ENCODE assay signal across 8 cellular contexts in genomic region chr9:97804059-97804365, GRCh38. TPM values are rescaled to one million over a fixed set of nuclear protein-coding genes. Genes with fewer than 3 reads are reported as not detected.
DNase-seq lines count a peak whose midpoint lies in the region; ATAC-seq and TF ChIP-seq lines count a peak whose summit lies in the region.

No MANE protein-coding gene starts in this region.

- no peak overlapping the region for H3K9ac ChIP-seq in skeletal muscle satellite cell (ENCODE audit: low read depth, low read length)

- POLR2A ChIA-PET in T-cell (lab: Charles Lee), result no interaction called here

- no peak for DNase-seq in HFF-Myc (ENCODE audit: extremely low read depth, low read depth)
- DNase-seq in T-cell, result no peak
- DNase-seq in glutamatergic neuron, result no peak
- DNase-seq in tibial artery, result no peak
- DNase-seq in lower leg skin (ENCODE audit: low spot score in 2 of 2), result no peak

- H3K9me3 Mint-ChIP-seq in T-cell (no peaks in the 10 kb centered on the region), glutamatergic neuron (ENCODE audit: unreplicated experiment) (peaks cover 5% of the 10 kb centered on the region)

- peaks cover 5 to 20% (median 10%) of the 10 kb centered on the region in 3 donors for H3K4me1 Mint-ChIP-seq in T-cell
- H3K4me1 Mint-ChIP-seq in glutamatergic neuron (ENCODE audit: low read depth, unreplicated experiment), result peaks cover 4% of the 10 kb centered on the region

- H3K27ac Mint-ChIP-seq in T-cell (peak overlapping the region; percentile 73), glutamatergic neuron (ENCODE audit: unreplicated experiment) (peak overlapping the region; percentile 57)

- H3K9me3 ChIP-seq in skeletal muscle satellite cell (replicated peaks; ENCODE audit: low read length), result no peaks in the 10 kb centered on the region
- H3K9me3 ChIP-seq in tibial artery, result no peaks in the 10 kb centered on the region

- 66 to 76% methylated on average over 5 of the region's 5 CpGs for WGBS in lower leg skin, 2 donors

- H3K4me3 Mint-ChIP-seq in T-cell (peak overlapping the region; percentile 75 to 81 (median 80)), glutamatergic neuron (ENCODE audit: unreplicated experiment) (peak overlapping the region; percentile 86)

- peaks cover 49% of the 10 kb centered on the region for H3K27me3 ChIP-seq in skeletal muscle satellite cell (ENCODE audit: control insufficient read depth, insufficient read depth, low read length)
- peaks cover 6 to 36% of the 10 kb centered on the region in 2 donors for H3K27me3 ChIP-seq in tibial artery

- no peaks in the 10 kb centered on the region for H3K36me3 Mint-ChIP-seq in T-cell
- peaks cover 3% of the 10 kb centered on the region for H3K36me3 Mint-ChIP-seq in glutamatergic neuron (ENCODE audit: unreplicated experiment)

- H3K36me3 ChIP-seq in skeletal muscle satellite cell (ENCODE audit: insufficient read depth, low read length) (no peaks in the 10 kb centered on the region), tibial artery (no peaks in the 10 kb centered on the region)

- no peak for TF ChIP-seq POLR2A in lower leg skin (IDR thresholded peaks at IDR 0.05)

- peak overlapping the region; percentile 78 for H3K4me2 ChIP-seq in skeletal muscle satellite cell (ENCODE audit: low read length)

- no peak for TF ChIP-seq CTCF in HFF-Myc (IDR thresholded peaks at IDR 0.05; ENCODE audit: low read depth, low read length, missing control alignments)
- TF ChIP-seq CTCF in glutamatergic neuron (IDR thresholded peaks at IDR 0.05; ENCODE audit: partially characterized antibody, unreplicated experiment), result no peak
- TF ChIP-seq CTCF in tibial artery (IDR thresholded peaks at IDR 0.05), result no peak
- TF ChIP-seq CTCF in lower leg skin (IDR thresholded peaks at IDR 0.05), result no peak

- no peak for ATAC-seq in T-cell (replicated peaks in 1 of 4)
- ATAC-seq in GM21786 (IDR thresholded peaks at IDR 0.05; ENCODE audit: unreplicated experiment), result no peak
- no peak for ATAC-seq in HG02981 (IDR thresholded peaks at IDR 0.05; ENCODE audit: unreplicated experiment)

- H3K27me3 Mint-ChIP-seq in T-cell, result peaks cover 15 to 21% of the 10 kb centered on the region in 2 donors
- H3K27me3 Mint-ChIP-seq in glutamatergic neuron (ENCODE audit: unreplicated experiment), result peaks cover 8% of the 10 kb centered on the region

- CTCF ChIA-PET in T-cell (lab: Charles Lee), result no interaction called here

- H3K4me1 ChIP-seq in skeletal muscle satellite cell (ENCODE audit: control insufficient read depth, insufficient read depth, low read length), result peaks cover 6% of the 10 kb centered on the region
- H3K4me1 ChIP-seq in tibial artery, result peaks cover 0 to 8% (median 6%) of the 10 kb centered on the region in 4 donors

- H3K4me3 ChIP-seq in HFF-Myc (replicated peaks; ENCODE audit: low read depth, low read length) (peak overlapping the region; percentile 43), skeletal muscle satellite cell (ENCODE audit: low read length) (peak overlapping the region; percentile 67), tibial artery (peak overlapping the region in 1 of 2 donors; percentile 52), lower leg skin (ENCODE audit: low read depth, poor library complexity, severe bottlenecking) (no peak overlapping the region)

- no peak overlapping the region for H3K27ac ChIP-seq in tibial artery

- intact Hi-C loops in tibial artery (cut with DNase I; ENCODE audit: low total_unique reads) (no loop called here), lower leg skin (cut with DNase I; ENCODE audit: low total_unique reads) (no loop called here)

RNA-seq across cellular contexts. Expression of gene FOXE1, which starts 49.0 kb away (rescaled TPM):
- total RNA-seq in T-cell (under 1 TPM in 4 of 5 donors, not detected in 1; 0.06 to 0.14 (median 0.11) TPM), glutamatergic neuron (ENCODE audit: unreplicated experiment) (not detected), lower leg skin (1 to 10 TPM in 3 of 4 donors, under 1 TPM in 1; 0.27 to 2.9 (median 1.6) TPM)
- not detected in 2 replicates for total RNA-seq in skeletal muscle satellite cell (2012; rRNA removed)
